In genomic region chr6:16746812-16747211, GRCh38 we compare ENCODE assay signal across 15 cellular contexts. TPM values are rescaled to one million over a fixed set of nuclear protein-coding genes. Genes with fewer than 3 reads are reported as not detected.
DNase-seq lines count a peak whose midpoint lies in the region; ATAC-seq and TF ChIP-seq lines count a peak whose summit lies in the region.
"Had no signal": no experiment of that assay in that cellular context is flagged by ENCODE, and none has a peak within 500 bp of the region (broad histone marks: within the 10 kb centered on the region; RNA-seq: fewer than 3 reads in every experiment).

No MANE protein-coding gene starts in this region.

- H3K27ac ChIP-seq in left ventricle myocardium inferior (replicated peaks) = peak overlapping the region; percentile 49
- H3K27ac ChIP-seq in heart right ventricle = peak overlapping the region in 5 of 10 donors; percentile 6 to 56 (median 33)
- H3K27ac ChIP-seq in esophagus muscularis mucosa (replicated peaks in 1 of 4) = peak overlapping the region in 3 of 4 donors; percentile 7 to 56 (median 20)
- H3K27ac ChIP-seq in osteoblast (ENCODE audit: low read depth, low read length) = peak overlapping the region; percentile 79
- H3K27ac ChIP-seq in uterus = peak overlapping the region; percentile 47 to 65
- H3K27ac ChIP-seq: thyroid gland had no signal

- H3K4me3 ChIP-seq in left ventricle myocardium inferior (no peak overlapping the region), heart right ventricle (no peak overlapping the region), esophagus muscularis mucosa (no peak overlapping the region), osteoblast (ENCODE audit: insufficient read depth, low read length) (no peak overlapping the region), uterus (no peak overlapping the region), MG63 (no peak overlapping the region)
- H3K4me3 ChIP-seq: gastroesophageal sphincter, thyroid gland had no signal

- no peaks in the 10 kb centered on the region for H4K20me1 ChIP-seq in osteoblast (ENCODE audit: insufficient read depth, low read length)

- H2AFZ ChIP-seq in osteoblast (ENCODE audit: low read length) = no peak overlapping the region

- peak overlapping the region; percentile 40 for H3K4me2 ChIP-seq in osteoblast (ENCODE audit: insufficient read depth, low read length)

- H3K36me3 ChIP-seq in left ventricle myocardium inferior (no peaks in the 10 kb centered on the region), heart right ventricle (peaks cover 0 to 35% (median 4%) of the 10 kb centered on the region in 9 donors), esophagus muscularis mucosa (no peaks in the 10 kb centered on the region), osteoblast (ENCODE audit: insufficient read depth, low read length) (peaks cover 7% of the 10 kb centered on the region), uterus (no peaks in the 10 kb centered on the region), MG63 (peaks cover 5% of the 10 kb centered on the region; the same call in 1 of the 2 replicates)
- H3K36me3 ChIP-seq: thyroid gland had no signal

- TF ChIP-seq POLR2A in esophagus muscularis mucosa (IDR thresholded peaks at IDR 0.05; ENCODE audit: low read depth) (no peak), uterus (IDR thresholded peaks at IDR 0.05) (no peak)

- DNase-seq in left ventricle myocardium inferior (no peak), heart right ventricle (no peak), esophagus muscularis mucosa (ENCODE audit: extremely low spot score) (no peak), osteoblast (ENCODE audit: insufficient read length, low spot score, missing footprints) (no peak), uterus (no peak), MG63 (no peak), A172 (ENCODE audit: low spot score) (no peak)
- DNase-seq: activated CD8-positive, alpha-beta memory T cell treated with anti-CD3 and anti-CD28 coated beads, Interleukin-2, amount 10 ng/mL, durations not matched to agents 7 days and 5 days; activated effector memory CD4-positive, alpha-beta T cell treated with anti-CD3 and anti-CD28 coated beads, Interleukin-2, amount 50 U/mL, for 16 hours; cerebellar nuclear complex; NCI-H1105; NCI-H524; thyroid gland had no signal

- TF ChIP-seq CTCF in left ventricle myocardium inferior (IDR thresholded peaks at IDR 0.05; ENCODE audit: borderline replicate concordance) = no peak
- TF ChIP-seq CTCF in heart right ventricle (IDR thresholded peaks at IDR 0.05) = no peak
- no peak for TF ChIP-seq CTCF in esophagus muscularis mucosa (IDR thresholded peaks at IDR 0.05)
- no peak for TF ChIP-seq CTCF in osteoblast (IDR thresholded peaks at IDR 0.05; ENCODE audit: extremely low read depth, low read depth, low read length)
- TF ChIP-seq CTCF in uterus (IDR thresholded peaks at IDR 0.05) = no peak

- intact Hi-C loops in left ventricle myocardium inferior (cut with micrococcal nuclease) = no loop called here
- intact Hi-C loops in heart right ventricle (cut with DNase I) = no loop called here
- intact Hi-C loops in esophagus muscularis mucosa (cut with DNase I) = no loop called here
- intact Hi-C loops in uterus (cut with DNase I; ENCODE audit: low total_unique reads) = no loop called here

- no peaks in the 10 kb centered on the region for H3K9me3 ChIP-seq in left ventricle myocardium inferior (replicated peaks)
- no peaks in the 10 kb centered on the region for H3K9me3 ChIP-seq in heart right ventricle
- no peaks in the 10 kb centered on the region for H3K9me3 ChIP-seq in esophagus muscularis mucosa
- no peaks in the 10 kb centered on the region for H3K9me3 ChIP-seq in osteoblast (ENCODE audit: low read depth, low read length)
- no peaks in the 10 kb centered on the region for H3K9me3 ChIP-seq in uterus
- no peaks in the 10 kb centered on the region for H3K9me3 ChIP-seq in MG63
- H3K9me3 ChIP-seq: gastroesophageal sphincter, thyroid gland had no signal

- ATAC-seq in heart right ventricle = no peak
- ATAC-seq in esophagus mucosa = no peak
- ATAC-seq: activated CD8-positive, alpha-beta memory T cell treated with anti-CD3 and anti-CD28 coated beads, Interleukin-2, amount 10 ng/mL, durations not matched to agents 7 days and 5 days; gastroesophageal sphincter had no signal

- no peak for TF ChIP-seq EP300 in esophagus muscularis mucosa (IDR thresholded peaks at IDR 0.05)

- 80 to 86% methylated on average over 3 of the region's 3 CpGs for WGBS in heart right ventricle, 2 donors
- WGBS in esophagus muscularis mucosa = 65% methylated on average over 3 of the region's 3 CpGs

- H3K79me2 ChIP-seq in osteoblast (ENCODE audit: insufficient read depth, low read length) = peaks cover 90% of the 10 kb centered on the region

- peaks cover 87% of the 10 kb centered on the region for H3K4me1 ChIP-seq in left ventricle myocardium inferior
- peaks cover 0 to 84% (median 50%) of the 10 kb centered on the region in 9 donors for H3K4me1 ChIP-seq in heart right ventricle
- peaks cover 45 to 50% (median 47%) of the 10 kb centered on the region in 4 donors for H3K4me1 ChIP-seq in esophagus muscularis mucosa
- peaks cover 56% of the 10 kb centered on the region for H3K4me1 ChIP-seq in osteoblast (ENCODE audit: insufficient read depth, low read length)
- peaks cover 7 to 31% of the 10 kb centered on the region in 2 donors for H3K4me1 ChIP-seq in uterus

- H3K27me3 ChIP-seq in left ventricle myocardium inferior (ENCODE audit: low read depth) (no peaks in the 10 kb centered on the region), heart right ventricle (no peaks in the 10 kb centered on the region), esophagus muscularis mucosa (no peaks in the 10 kb centered on the region), osteoblast (ENCODE audit: insufficient read depth, low read length) (no peaks in the 10 kb centered on the region), uterus (no peaks in the 10 kb centered on the region), MG63 (no peaks in the 10 kb centered on the region)
- H3K27me3 ChIP-seq: gastroesophageal sphincter, thyroid gland had no signal

RNA-seq across cellular contexts. Expression of gene ATXN1, which starts 14.4 kb away (rescaled TPM):
- total RNA-seq in left ventricle myocardium inferior (41.5 TPM), heart right ventricle (10 to 100 TPM; 26.8 to 46.5 (median 41.1) TPM), esophagus muscularis mucosa (10 to 100 TPM; 42.4 to 74.9 (median 52.1) TPM), osteoblast (44.2 and 48.5 TPM in 2 replicates), uterus (100 to 1,000 TPM in 1 of 4 donors, 10 to 100 TPM in 3; 21.0 to 102 (median 51.1) TPM), esophagus mucosa (29.3 TPM)
- 1 to 10 TPM; 4.1 to 7.5 TPM for polyA plus RNA-seq in heart right ventricle
- total RNA-seq in MG63 (2014; rRNA removed; shearing (Covaris generic); ENCODE audit: low replicate concordance) = 1.9 and 5.9 TPM in 2 replicates
- 11.4 and 12.4 TPM in 2 replicates for total RNA-seq in A172 (2014; rRNA removed; shearing (Covaris generic))
